Comparison of ENCODE assay signal across 24 cellular contexts in genomic region chr2:240170883-240171282, GRCh38. TPM values are rescaled to one million over a fixed set of nuclear protein-coding genes. Genes with fewer than 3 reads are reported as not detected.
"Had no signal": no experiment of that assay in that cellular context is flagged by ENCODE, and none has a peak within 500 bp of the region (broad histone marks: within the 10 kb centered on the region; RNA-seq: fewer than 3 reads in every experiment).

No MANE protein-coding gene starts in this region.

- H3K4me1 ChIP-seq: adrenal gland, ascending aorta, body of pancreas had no signal

- DNase-seq: activated CD4-positive, alpha-beta T cell treated with anti-CD3 and anti-CD28 coated beads for 4 hours; activated CD4-positive, alpha-beta T cell treated with anti-CD3 and anti-CD28 coated beads, Interleukin-2, amount 50 U/mL, for 4 hours; activated CD8-positive, alpha-beta memory T cell treated with anti-CD3 and anti-CD28 coated beads, Interleukin-2, amount 50 U/mL, for 48 hours; activated CD8-positive, alpha-beta T cell treated with anti-CD3 and anti-CD28 coated beads, Interleukin-2, amount 10 ng/mL, durations not matched to agents 7 days and 5 days; activated naive CD4-positive, alpha-beta T cell treated with anti-CD3 and anti-CD28 coated beads, Interleukin-2, amount 50 U/mL, for 16 hours; activated naive CD8-positive, alpha-beta T cell treated with anti-CD3 and anti-CD28 coated beads, Interleukin-2, amount 10 ng/mL, durations not matched to agents 7 days and 5 days; activated T-cell treated with anti-CD3 and anti-CD28 coated beads, Interleukin-2, amount 50 U/mL, for 1 hour; adrenal gland; body of pancreas; NCI-H1092; NCI-H1930; NCI-H2171; NCI-H2227 treated with DMSO at 0.1 percent for 48 hours; NCI-H446 treated with DMSO at 0.1 percent for 48 hours; NCI-H524 treated with DMSO at 0.1 percent for 48 hours; NCI-H748 treated with DMSO at 0.1 percent for 48 hours; Right ventricle myocardium superior had no signal

- H3K9ac ChIP-seq: KMS-11 had no signal

- H3K4me1 Mint-ChIP-seq: activated naive CD8-positive, alpha-beta T cell treated with anti-CD3 and anti-CD28 coated beads, Interleukin-2, amount 10 ng/mL, durations not matched to agents 7 days and 5 days had no signal

- H3K9me3 ChIP-seq: adrenal gland, ascending aorta, body of pancreas, SJCRH30 had no signal

- H3K4me3 ChIP-seq: adrenal gland, ascending aorta, body of pancreas, SJCRH30 had no signal

- H3K27ac ChIP-seq: adrenal gland, ascending aorta, body of pancreas, KMS-11, SJCRH30 had no signal

- H3K36me3 ChIP-seq: adrenal gland, ascending aorta, SJCRH30 had no signal

- H3K27me3 ChIP-seq: ascending aorta, body of pancreas, SJCRH30 had no signal

- H3K27ac Mint-ChIP-seq: activated CD8-positive, alpha-beta T cell treated with anti-CD3 and anti-CD28 coated beads, Interleukin-2, amount 10 ng/mL, durations not matched to agents 7 days and 5 days; activated naive CD8-positive, alpha-beta T cell treated with anti-CD3 and anti-CD28 coated beads, Interleukin-2, amount 10 ng/mL, durations not matched to agents 7 days and 5 days; T-helper 1 cell treated with Interleukin-12 subunit alpha and Interleukin-12 subunit beta and Interleukin-4 antibody, amounts not matched to agents 30 μg/mL and 1 μg/mL, for 36 hours had no signal

- H3K9me3 Mint-ChIP-seq: T-helper 1 cell treated with Interleukin-12 subunit alpha and Interleukin-12 subunit beta and Interleukin-4 antibody, amounts not matched to agents 30 μg/mL and 1 μg/mL, for 36 hours had no signal

- H3K4me3 Mint-ChIP-seq: activated CD8-positive, alpha-beta T cell treated with anti-CD3 and anti-CD28 coated beads, Interleukin-2, amount 10 ng/mL, durations not matched to agents 7 days and 5 days; activated naive CD8-positive, alpha-beta T cell treated with anti-CD3 and anti-CD28 coated beads, Interleukin-2, amount 10 ng/mL, durations not matched to agents 7 days and 5 days; T-helper 1 cell treated with Interleukin-12 subunit alpha and Interleukin-12 subunit beta and Interleukin-4 antibody, amounts not matched to agents 30 μg/mL and 1 μg/mL, for 36 hours had no signal

- H3K36me3 Mint-ChIP-seq: activated naive CD8-positive, alpha-beta T cell treated with anti-CD3 and anti-CD28 coated beads, Interleukin-2, amount 10 ng/mL, durations not matched to agents 7 days and 5 days had no signal

- ATAC-seq: activated CD4-positive, CD25-positive, alpha-beta regulatory T cell treated with anti-CD3 and anti-CD28 coated beads, Interleukin-2, amount 50 U/mL, for 24 hours; activated CD8-positive, alpha-beta T cell treated with anti-CD3 and anti-CD28 coated beads, Interleukin-2, amount 10 ng/mL, durations not matched to agents 7 days and 5 days; body of pancreas had no signal

RNA-seq across cellular contexts. Expression of gene OTOS, which starts 30.4 kb away (rescaled TPM):
- total RNA-seq: activated CD8-positive, alpha-beta T cell treated with anti-CD3 and anti-CD28 coated beads, Interleukin-2, amount 10 ng/mL, durations not matched to agents 7 days and 5 days; activated naive CD8-positive, alpha-beta T cell treated with anti-CD3 and anti-CD28 coated beads, Interleukin-2, amount 10 ng/mL, durations not matched to agents 7 days and 5 days; adrenal gland; ascending aorta; body of pancreas; MCF 10A; OCI-LY7; Right ventricle myocardium superior; SJCRH30 had no signal
- polyA plus RNA-seq: adrenal gland had no signal
